Comparison of ENCODE assay signal across 1 cellular context in genomic region chr13:94549241-94550029, GRCh38.
A peak's percentile ranks its signal among the peaks of the same experiment; 100 is the strongest.
TF ChIP-seq lines count a peak whose summit lies in the region.

No MANE protein-coding gene starts in this region.

TF ChIP-seq in GM12878, 131 proteins besides CTCF, POLR2A, EP300 and RAD21 (continued from another document and continues in another):
- TF ChIP-seq E2F8 (IDR thresholded peaks at IDR 0.05; ENCODE audit: low read depth, partially characterized antibody) (peak; percentile 60), ZNF24 (IDR thresholded peaks at IDR 0.05) (peak; percentile 100), ZNF592 (IDR thresholded peaks at IDR 0.05) (no peak), DPF2 (IDR thresholded peaks at IDR 0.05) (peak; percentile 48; the same call in 1 of the 2 replicates), IRF5 (IDR thresholded peaks at IDR 0.05; ENCODE audit: borderline replicate concordance) (no peak), MYB (IDR thresholded peaks at IDR 0.05; ENCODE audit: borderline replicate concordance, low read depth, low read length) (no peak), E4F1 (IDR thresholded peaks at IDR 0.05; ENCODE audit: borderline replicate concordance, partially characterized antibody) (no peak), BCL3 (IDR thresholded peaks at IDR 0.05; ENCODE audit: borderline replicate concordance, insufficient read depth, low read depth, low read length, poor library complexity, severe bottlenecking) (no peak), CBX5 (IDR thresholded peaks at IDR 0.05; ENCODE audit: low read depth) (0 out of 2 replicates have a peak, but pooled peaks have one; percentile 82), HCFC1 (IDR thresholded peaks at IDR 0.05; ENCODE audit: low read length) (no peak; the same call in 1 of the 2 replicates), JUND (IDR thresholded peaks at IDR 0.05; ENCODE audit: low read depth, low read length) (peak; percentile 15; the same call in 1 of the 2 replicates), ASH2L (IDR thresholded peaks at IDR 0.05; ENCODE audit: borderline replicate concordance, low read depth) (peak; percentile 88), REST (IDR thresholded peaks at IDR 0.05; ENCODE audit: low read depth, low read length) (no peak), JUNB (IDR thresholded peaks at IDR 0.05) (no peak), NRF1 (conservative IDR thresholded peaks at IDR 0.05; ENCODE audit: low read depth, low read length) (peak; percentile 68), YBX1 (IDR thresholded peaks at IDR 0.05) (no peak), RB1 (IDR thresholded peaks at IDR 0.05; ENCODE audit: borderline replicate concordance) (peak; percentile 52; the same call in 1 of the 2 replicates), FOXM1 (IDR thresholded peaks at IDR 0.05; ENCODE audit: low read depth, low read length) (no peak; the same call in 1 of the 2 replicates), TAF1 (IDR thresholded peaks at IDR 0.05; ENCODE audit: borderline replicate concordance, low read depth, low read length) (peak; percentile 30; the same call in 1 of the 2 replicates), MTA3 (IDR thresholded peaks at IDR 0.05; ENCODE audit: borderline replicate concordance, low read length) (peak; percentile 78; the same call in 1 of the 2 replicates), PML (IDR thresholded peaks at IDR 0.05; ENCODE audit: low read length) (no peak), NR2C2 (IDR thresholded peaks at IDR 0.05; ENCODE audit: borderline replicate concordance, control insufficient read depth, insufficient read length, low read depth) (no peak), ZNF687 (IDR thresholded peaks at IDR 0.05) (peak; percentile 39), CHD2 (IDR thresholded peaks at IDR 0.05; ENCODE audit: borderline replicate concordance, low read depth, low read length) (0 out of 2 replicates have a peak, but pooled peaks have one; percentile 32), SUZ12 (IDR thresholded peaks at IDR 0.05; ENCODE audit: unreplicated experiment) (no peak), USF2 (IDR thresholded peaks at IDR 0.05; ENCODE audit: borderline replicate concordance, low read depth, low read length) (no peak), RELB (IDR thresholded peaks at IDR 0.05; ENCODE audit: low read depth) (peak; percentile 60; the same call in 1 of the 2 replicates), NR2C1 (IDR thresholded peaks at IDR 0.05) (no peak), CREB1 (IDR thresholded peaks at IDR 0.05; ENCODE audit: low read depth) (peak; percentile 73; the same call in 1 of the 2 replicates), SREBF2 (IDR thresholded peaks at IDR 0.05; ENCODE audit: low read length) (peak; percentile 97), TCF3 (IDR thresholded peaks at IDR 0.05; ENCODE audit: borderline replicate concordance, insufficient read depth, low read depth, low read length) (peak; percentile 47; the same call in 1 of the 2 replicates), TBL1XR1 (IDR thresholded peaks at IDR 0.05; ENCODE audit: low read depth, low read length) (peak; percentile 93)
